Comparison of ENCODE assay signal across 8 cellular contexts in genomic region chr22:49971232-49972162, GRCh38. TPM values are rescaled to one million over a fixed set of nuclear protein-coding genes. Genes with fewer than 3 reads are reported as not detected.
DNase-seq lines count a peak whose midpoint lies in the region; ATAC-seq, FAIRE-seq and TF ChIP-seq lines count a peak whose summit lies in the region.

No MANE protein-coding gene starts in this region.

- peak overlapping the region in 1 of 4 experiments; percentile 35; a peak in 3 of 7 replicates for H3K9ac ChIP-seq in H1 (replicated peaks in 1 of 4; ENCODE audit: extremely low read depth in 1 of 4, low read depth in 3 of 4, low read length in 3 of 4)

- peak overlapping the region; percentile 57 for H3K4me3 ChIP-seq in BJ (ENCODE audit: low read depth, low read length)
- H3K4me3 ChIP-seq in H1 (ENCODE audit: extremely low read depth in 1 of 4, insufficient read depth in 2 of 4, low read depth in 3 of 4, low read length in 4 of 4), result peak overlapping the region; percentile 30 to 60 (median 44)

- H3K9me3 ChIP-seq in H1 (ENCODE audit: insufficient read depth in 2 of 2, low read depth in 1 of 2, low read length in 1 of 2), result no peaks in the 10 kb centered on the region

- no peak for TF ChIP-seq EP300 in H1 (IDR thresholded peaks at IDR 0.05; ENCODE audit: borderline replicate concordance in 1 of 2, low read depth in 2 of 2, low read length in 2 of 2)

- no peak overlapping the region for H4K5ac ChIP-seq in H1 (ENCODE audit: insufficient read length, low read depth, low read length)

- H2BK15ac ChIP-seq in H1 (ENCODE audit: low read length), result peak overlapping the region; percentile 72; the same call in 1 of the 2 replicates

- H3K4me1 ChIP-seq in H1 (replicated peaks in 1 of 4; ENCODE audit: control insufficient read depth in 3 of 4, insufficient read depth in 4 of 4, low read length in 3 of 4), result peaks cover 0 to 18% (median 7%) of the 10 kb centered on the region in 4 experiments; a peak in 6 of 7 replicates

- H3K4ac ChIP-seq in H1 (replicated peaks; ENCODE audit: insufficient read length, low read depth, low read length), result no peak overlapping the region

- no peak for FAIRE-seq in H1 (lab: Jason Lieb, UNC)

- H3K56ac ChIP-seq in H1 (replicated peaks; ENCODE audit: insufficient read length, low read depth, low read length), result no peak overlapping the region

- H3K18ac ChIP-seq in H1 (ENCODE audit: extremely low read depth, low read length), result peak overlapping the region; percentile 71; the same call in 1 of the 2 replicates

- no peak overlapping the region for H2AFZ ChIP-seq in H1 (ENCODE audit: low read length)

- CTCF ChIA-PET in BJ (lab: Yijun Ruan, JAX), result interaction anchor here (1.2 to 1.4 kb wide), 2 partner anchors 17 to 41 kb away, joined by 3 to 4 read pairs; no protein-coding TSS in a partner anchor
- CTCF ChIA-PET in H1 (lab: Charles Lee; ENCODE audit: partially characterized antibody), result interaction anchor here (0.8 to 1.1 kb wide), 4 partner anchors 9 to 59 kb away, joined by 3 to 7 read pairs (median 4); no protein-coding TSS in a partner anchor

- H3K14ac ChIP-seq in H1 (ENCODE audit: insufficient read length), result no peak overlapping the region

- POLR2A ChIA-PET in BJ (lab: Charles Lee), result no interaction called here
- POLR2A ChIA-PET in H1 (lab: Charles Lee; ENCODE audit: partially characterized antibody), result interaction anchor here (0.6 to 1.5 kb wide), 7 partner anchors 8 to 37 kb away, joined by 3 to 6 read pairs (median 4); partner anchors contain the start of gene PIM3

- ATAC-seq in GM19372 (IDR thresholded peaks at IDR 0.05; ENCODE audit: low read depth, unreplicated experiment) (peak; percentile 33), HG03521 (IDR thresholded peaks at IDR 0.05; ENCODE audit: unreplicated experiment) (peak; percentile 23)
- ATAC-seq in activated CD4-positive, CD25-positive, alpha-beta regulatory T cell treated with anti-CD3 and anti-CD28 coated beads, Interleukin-2, amount 50 U/mL, for 24 hours, result peak; percentile 48 to 58

- H2BK20ac ChIP-seq in H1 (ENCODE audit: low read length), result no peak overlapping the region

- H3K27me3 ChIP-seq in BJ (ENCODE audit: control insufficient read depth, insufficient read depth, low read length) (no peaks in the 10 kb centered on the region), H1 (replicated peaks in 1 of 4; ENCODE audit: control insufficient read depth in 3 of 4, extremely low read depth in 1 of 4, insufficient read depth in 3 of 4, low read length in 3 of 4) (peaks cover 6 to 33% (median 24%) of the 10 kb centered on the region in 4 experiments)

- DNase-seq in BJ (ENCODE audit: low read depth) (no peak), H1 (ENCODE audit: low read depth in 1 of 2, low spot score in 2 of 2) (peak in 1 of 2 experiments; percentile 62), mesenteric fat pad (ENCODE audit: low spot score) (peak; percentile 97), NCI-H2227 treated with DMSO at 0.1 percent for 48 hours (lab: John Stamatoyannopoulos, UW) (no peak)
- DNase-seq in stimulated activated CD8-positive, alpha-beta memory T cell treated with anti-CD3 and anti-CD28 coated beads, Interleukin-7, amount 100 ng/mL, for 4 hours (ENCODE audit: low read depth in 2 of 2), result peak; percentile 72 to 80

- no peaks in the 10 kb centered on the region for H3K79me2 ChIP-seq in H1 (ENCODE audit: control insufficient read depth in 1 of 2, insufficient read depth in 2 of 2, low read length in 2 of 2)

- H3K36me3 ChIP-seq in BJ (ENCODE audit: control insufficient read depth, insufficient read depth, low read length), result no peaks in the 10 kb centered on the region
- H3K36me3 ChIP-seq in H1 (ENCODE audit: control insufficient read depth in 2 of 4, insufficient read depth in 4 of 4, low read length in 3 of 4), result no peaks in the 10 kb centered on the region; a peak in 1 of 8 replicates

- 9% methylated on average over 14 of the region's 81 CpGs; no CpG with 5 or more reads in 1 of the 2 experiments for WGBS in H1 (ENCODE audit: extremely low coverage in 1 of 2, insufficient coverage in 1 of 2, insufficient read length in 1 of 2, insufficient replicate concordance in 2 of 2, low coverage in 1 of 2, low lambda C conversion rate in 2 of 2, missing lambda C conversion rate in 1 of 2), 2 experiments

- H4K91ac ChIP-seq in H1 (replicated peaks; ENCODE audit: insufficient read length, low read length), result no peak overlapping the region

- peaks cover 24% of the 10 kb centered on the region for H3K23me2 ChIP-seq in H1 (ENCODE audit: low read depth, low read length)

- H3K23ac ChIP-seq in H1 (ENCODE audit: insufficient read length), result no peak overlapping the region

- peaks cover 6% of the 10 kb centered on the region for H3K79me1 ChIP-seq in H1 (ENCODE audit: low read depth, low read length)

- no peak overlapping the region for H2BK12ac ChIP-seq in H1 (ENCODE audit: low read depth, low read length)

- no peak for TF ChIP-seq POLR2A in H1 (IDR thresholded peaks at IDR 0.05; ENCODE audit: control extremely low read depth in 1 of 2, low read depth in 2 of 2, low read length in 2 of 2)

- no peak overlapping the region for H2AK5ac ChIP-seq in H1 (ENCODE audit: low read depth, low read length)

- no peak overlapping the region for H3K27ac ChIP-seq in H1 (ENCODE audit: low read depth, low read length)

- no peak for TF ChIP-seq CTCF in BJ (IDR thresholded peaks at IDR 0.05; ENCODE audit: insufficient read depth, low read depth, low read length)
- TF ChIP-seq CTCF in H1 (IDR thresholded peaks at IDR 0.05; ENCODE audit: control extremely low read depth in 1 of 3, insufficient read depth in 1 of 3, low read depth in 1 of 3, low read length in 3 of 3), result no peak

- H2BK120ac ChIP-seq in H1 (replicated peaks; ENCODE audit: low read depth, low read length), result no peak overlapping the region

- peak overlapping the region; percentile 46 to 71 for H3K4me2 ChIP-seq in H1 (ENCODE audit: insufficient read depth in 1 of 2, low read depth in 2 of 2, low read length in 2 of 2)

- TF ChIP-seq RAD21 in H1 (IDR thresholded peaks at IDR 0.05 in 1 of 2, conservative IDR thresholded peaks at IDR 0.05 in 1 of 2; ENCODE audit: low read depth in 2 of 2, low read length in 2 of 2), result no peak

- H4K8ac ChIP-seq in H1 (ENCODE audit: extremely low read depth, insufficient read depth, low read length), result peak overlapping the region; percentile 89

- peaks cover 0 to 15% of the 10 kb centered on the region in 2 experiments for H4K20me1 ChIP-seq in H1 (replicated peaks in 1 of 2; ENCODE audit: control insufficient read depth in 1 of 2, insufficient read depth in 2 of 2, low read length in 2 of 2)

- no peak overlapping the region; the same call in 1 of the 2 replicates for H2BK5ac ChIP-seq in H1 (ENCODE audit: low read depth, low read length)

RNA-seq across cellular contexts. Expression of gene PIM3, which starts 10.9 kb away (rescaled TPM):
- polyA plus RNA-seq in BJ (2011; rRNA removed) (5.8 and 8.3 TPM in 2 replicates), H1 (2011; rRNA removed) (22.6 and 40.2 TPM in 2 replicates)
- polyA minus RNA-seq in BJ (2011; rRNA and poly(A)+ RNA removed), result 2.2 and 2.5 TPM in 2 replicates
- total RNA-seq in H1 (2021; fragmentation: NEBNext Ultra II Directional; extraction: Animal tissue kit (Norgen Biotek cat#: 25700)), result 30.0 and 31.2 TPM in 2 replicates
- polyA plus RNA-seq in H1 (2011; cell fraction: cytosol; rRNA removed), result 20.5 TPM
- polyA plus RNA-seq in H1 (2011; cell fraction: nucleus; rRNA removed), result 43.4 TPM
- 16.0 to 28.8 TPM (median 24.5 TPM) in 4 replicates for polyA plus RNA-seq in H1 (2012, experiment 1 of 2)
- polyA plus RNA-seq in H1 (2012, experiment 2 of 2), result 23.8 TPM
- polyA plus RNA-seq in H1 (2013, experiment 1 of 2), result 20.9 TPM
- polyA plus RNA-seq in H1 (2013, experiment 2 of 2), result 21.1 TPM
- 3.8 and 3.9 TPM in 2 replicates for polyA minus RNA-seq in H1 (2011; rRNA and poly(A)+ RNA removed)
- polyA minus RNA-seq in H1 (2011; cell fraction: cytosol; rRNA and poly(A)+ RNA removed), result 17.7 TPM
- 20.5 TPM for polyA minus RNA-seq in H1 (2011; cell fraction: nucleus; rRNA and poly(A)+ RNA removed)
- 124 TPM for total RNA-seq in mesenteric fat pad

RNA-seq across cellular contexts. Expression of gene IL17REL, which starts 41.1 kb away (rescaled TPM):
- polyA plus RNA-seq in BJ (2011; rRNA removed) (not detected in 2 replicates), H1 (2011; rRNA removed) (0.15 and 0.17 TPM in 2 replicates)
- not detected in 2 replicates for polyA minus RNA-seq in BJ (2011; rRNA and poly(A)+ RNA removed)
- 0.08 and 0.20 TPM in 2 replicates for total RNA-seq in H1 (2021; fragmentation: NEBNext Ultra II Directional; extraction: Animal tissue kit (Norgen Biotek cat#: 25700))
- 0.18 TPM for polyA plus RNA-seq in H1 (2011; cell fraction: cytosol; rRNA removed)
- polyA plus RNA-seq in H1 (2011; cell fraction: nucleus; rRNA removed), result 0.63 TPM
- polyA plus RNA-seq in H1 (2012, experiment 1 of 2), result 0.10 to 0.20 TPM (median 0.13 TPM) in 4 replicates
- polyA plus RNA-seq in H1 (2012, experiment 2 of 2), result not detected
- polyA plus RNA-seq in H1 (2013, experiment 1 of 2), result 0.04 TPM
- polyA plus RNA-seq in H1 (2013, experiment 2 of 2), result 0.02 TPM
- 0.06 and 0.12 TPM in 2 replicates for polyA minus RNA-seq in H1 (2011; rRNA and poly(A)+ RNA removed)
- polyA minus RNA-seq in H1 (2011; cell fraction: cytosol; rRNA and poly(A)+ RNA removed), result 0.29 TPM
- 0.90 TPM for polyA minus RNA-seq in H1 (2011; cell fraction: nucleus; rRNA and poly(A)+ RNA removed)
- total RNA-seq in mesenteric fat pad, result not detected

RNA-seq across cellular contexts. Expression of gene CRELD2, which starts 53.1 kb away (rescaled TPM):
- polyA plus RNA-seq in BJ (2011; rRNA removed) (41.0 and 54.1 TPM in 2 replicates), H1 (2011; rRNA removed) (24.5 and 34.3 TPM in 2 replicates)
- polyA minus RNA-seq in BJ (2011; rRNA and poly(A)+ RNA removed), result 9.6 and 10.0 TPM in 2 replicates
- 36.6 and 39.4 TPM in 2 replicates for total RNA-seq in H1 (2021; fragmentation: NEBNext Ultra II Directional; extraction: Animal tissue kit (Norgen Biotek cat#: 25700))
- 35.6 TPM for polyA plus RNA-seq in H1 (2011; cell fraction: cytosol; rRNA removed)
- polyA plus RNA-seq in H1 (2011; cell fraction: nucleus; rRNA removed), result 52.5 TPM
- 19.3 to 35.8 TPM (median 34.6 TPM) in 4 replicates for polyA plus RNA-seq in H1 (2012, experiment 1 of 2)
- 23.7 TPM for polyA plus RNA-seq in H1 (2012, experiment 2 of 2)
- polyA plus RNA-seq in H1 (2013, experiment 1 of 2), result 24.9 TPM
- polyA plus RNA-seq in H1 (2013, experiment 2 of 2), result 26.3 TPM
- 6.1 and 8.2 TPM in 2 replicates for polyA minus RNA-seq in H1 (2011; rRNA and poly(A)+ RNA removed)
- polyA minus RNA-seq in H1 (2011; cell fraction: cytosol; rRNA and poly(A)+ RNA removed), result 8.7 TPM
- polyA minus RNA-seq in H1 (2011; cell fraction: nucleus; rRNA and poly(A)+ RNA removed), result 8.0 TPM
- 36.5 TPM for total RNA-seq in mesenteric fat pad

RNA-seq across cellular contexts. Expression of gene ALG12, which starts 53.3 kb away (rescaled TPM):
- polyA plus RNA-seq in BJ (2011; rRNA removed), result 5.5 and 7.9 TPM in 2 replicates
- polyA minus RNA-seq in BJ (2011; rRNA and poly(A)+ RNA removed), result 4.5 and 5.3 TPM in 2 replicates
- total RNA-seq in H1 (2021; fragmentation: NEBNext Ultra II Directional; extraction: Animal tissue kit (Norgen Biotek cat#: 25700)), result 22.5 and 25.0 TPM in 2 replicates
- polyA plus RNA-seq in H1 (2011; rRNA removed), result 13.4 and 24.1 TPM in 2 replicates
- 16.1 TPM for polyA plus RNA-seq in H1 (2011; cell fraction: cytosol; rRNA removed)
- 28.5 TPM for polyA plus RNA-seq in H1 (2011; cell fraction: nucleus; rRNA removed)
- 14.6 to 25.7 TPM (median 22.3 TPM) in 4 replicates for polyA plus RNA-seq in H1 (2012, experiment 1 of 2)
- 19.9 TPM for polyA plus RNA-seq in H1 (2012, experiment 2 of 2)
- polyA plus RNA-seq in H1 (2013, experiment 1 of 2), result 23.8 TPM
- polyA plus RNA-seq in H1 (2013, experiment 2 of 2), result 25.7 TPM
- 20.3 and 23.2 TPM in 2 replicates for polyA minus RNA-seq in H1 (2011; rRNA and poly(A)+ RNA removed)
- 11.2 TPM for polyA minus RNA-seq in H1 (2011; cell fraction: cytosol; rRNA and poly(A)+ RNA removed)
- polyA minus RNA-seq in H1 (2011; cell fraction: nucleus; rRNA and poly(A)+ RNA removed), result 7.9 TPM
- total RNA-seq in mesenteric fat pad, result 12.5 TPM

Comparison
In these comparisons a context has a peak if more than half of its experiments do, and no peak if none do; other contexts are left out.
1. DNase-seq: peak in mesenteric fat pad (single experiment) and stimulated activated CD8-positive, alpha-beta memory T cell treated with anti-CD3 and anti-CD28 coated beads, Interleukin-7, amount 100 ng/mL, for 4 hours (2 of 2); none in BJ (single experiment) and NCI-H2227 treated with DMSO at 0.1 percent for 48 hours (single experiment).
2. Peak in every context shown above with its lines, with median percentiles within 50 percentile points of each other: ATAC-seq.